In the genomic region with DNA sequence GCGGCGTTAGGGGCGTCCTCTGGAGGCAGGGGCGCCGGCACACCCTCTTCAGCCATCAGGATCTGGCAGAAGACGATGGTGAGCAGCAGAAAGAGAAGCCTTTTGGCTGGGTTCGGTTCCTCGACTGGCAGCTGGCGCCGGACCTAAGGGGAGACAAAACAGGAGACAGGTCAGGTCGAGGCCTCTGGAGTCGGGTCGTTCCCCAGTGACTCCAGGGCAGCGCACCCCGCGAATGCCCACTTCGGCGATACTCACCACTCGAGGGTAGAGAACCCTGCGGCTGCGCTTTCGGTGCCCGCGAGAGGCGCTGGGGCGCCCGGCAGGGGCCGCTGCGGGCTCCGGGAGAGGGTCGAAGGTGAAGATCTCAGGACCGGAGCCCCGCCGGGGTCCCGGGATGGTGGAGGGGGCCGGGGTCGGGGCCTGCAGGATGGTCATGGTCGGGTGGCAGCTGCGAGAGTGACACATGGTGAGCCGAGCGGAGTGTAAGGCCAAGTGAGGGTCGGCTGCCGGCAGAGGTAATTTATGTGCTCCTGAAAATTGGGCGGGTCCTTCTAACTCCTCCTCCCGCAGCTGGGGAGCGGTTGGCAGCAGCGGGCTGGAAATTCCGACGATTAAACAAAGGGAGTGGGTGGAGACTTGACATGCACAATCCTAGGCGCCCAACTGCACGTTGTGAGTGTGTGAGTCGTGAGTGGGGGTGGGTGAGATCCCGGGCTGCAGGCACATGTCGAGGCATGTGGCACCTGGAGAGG, we compare ENCODE assay signal across 8 cellular contexts. TPM values are rescaled to one million over a fixed set of nuclear protein-coding genes. Genes with fewer than 3 reads are reported as not detected.
DNase-seq lines count a peak whose midpoint lies in the region; ATAC-seq and TF ChIP-seq lines count a peak whose summit lies in the region.

A gene with protein sequence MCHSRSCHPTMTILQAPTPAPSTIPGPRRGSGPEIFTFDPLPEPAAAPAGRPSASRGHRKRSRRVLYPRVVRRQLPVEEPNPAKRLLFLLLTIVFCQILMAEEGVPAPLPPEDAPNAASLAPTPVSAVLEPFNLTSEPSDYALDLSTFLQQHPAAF (minus strand): TSS at position 494 of the 752 bp plus-strand sequence. CDS start 29 bp downstream, at position 465.

- H3K4me3 Mint-ChIP-seq in activated naive CD8-positive, alpha-beta T cell: peak within 1 kb of the TSS; percentile 98

- DNase-seq in GM12865 (ENCODE audit: low read depth) (peak; percentile 92), SK-N-DZ (ENCODE audit: low spot score) (peak; percentile 81), Right ventricle myocardium inferior (ENCODE audit: missing footprints) (peak; percentile 91), ovary (peak; percentile 81 to 86 (median 82)), thyroid gland (peak; percentile 86 to 89)

- TF ChIP-seq CTCF in GM12865 (IDR thresholded peaks at IDR 0.05; ENCODE audit: insufficient read depth, low read depth, low read length, missing control alignments): peak; percentile 70
- peak; percentile 64 to 84 (median 71) for TF ChIP-seq CTCF in ovary (IDR thresholded peaks at IDR 0.05)
- TF ChIP-seq CTCF in thyroid gland (IDR thresholded peaks at IDR 0.05): peak in 4 of 6 experiments; percentile 61 to 78 (median 69)

- peaks cover 13% of the 10 kb centered on the region for H3K4me1 ChIP-seq in ovary (ENCODE audit: insufficient read depth)
- H3K4me1 ChIP-seq in thyroid gland: peaks cover 13 to 27% of the 10 kb centered on the region in 2 donors

- peak within 1 kb of the TSS; percentile 72 to 89 for H3K27ac ChIP-seq in ovary
- peak within 1 kb of the TSS; percentile 83 to 95 (median 93) for H3K27ac ChIP-seq in thyroid gland

- ATAC-seq in Right ventricle myocardium inferior (peak; percentile 60), GM19455 (IDR thresholded peaks at IDR 0.05; ENCODE audit: unreplicated experiment) (no peak)

- no peaks in the 10 kb centered on the region for H3K27me3 Mint-ChIP-seq in activated naive CD8-positive, alpha-beta T cell

- H3K9me3 ChIP-seq in ovary (no peaks in the 10 kb centered on the region), thyroid gland (no peaks in the 10 kb centered on the region)

- H3K36me3 ChIP-seq in ovary: no peaks in the 10 kb centered on the region
- peaks cover 13 to 14% of the 10 kb centered on the region in 2 donors for H3K36me3 ChIP-seq in thyroid gland

- no peaks in the 10 kb centered on the region for H3K27me3 ChIP-seq in ovary
- H3K27me3 ChIP-seq in thyroid gland: no peaks in the 10 kb centered on the region

- TF ChIP-seq POLR2A in ovary (IDR thresholded peaks at IDR 0.05) (peak; percentile 35), thyroid gland (IDR thresholded peaks at IDR 0.05) (peak; percentile 78 to 95)

- 1 to 2% (median 1%) methylated on average over 35 to 54 of the region's 54 CpGs for WGBS in ovary, 3 donors
- WGBS in thyroid gland, 2 donors: 2 to 3% methylated on average over 15 to 44 of the region's 54 CpGs

- H3K4me1 Mint-ChIP-seq in activated naive CD8-positive, alpha-beta T cell (ENCODE audit: low read depth): peaks cover 61% of the 10 kb centered on the region

- TF ChIP-seq EP300 in Ishikawa (IDR thresholded peaks at IDR 0.05; ENCODE audit: borderline replicate concordance) (no peak; the same call in 1 of the 2 replicates), ovary (IDR thresholded peaks at IDR 0.05) (no peak)

- H3K9me3 Mint-ChIP-seq in activated naive CD8-positive, alpha-beta T cell (ENCODE audit: low read depth): no peaks in the 10 kb centered on the region

- intact Hi-C loops in Right ventricle myocardium inferior (cut with DNase I): loop anchor here (2.0 to 10.0 kb wide), 4 partner anchors 85 to 341 kb away; no protein-coding TSS in a partner anchor
- intact Hi-C loops in ovary (cut with DNase I): loop anchor here (5.0 to 10.0 kb wide), 7 partner anchors 33 to 331 kb away; a partner anchor contains a TSS
- intact Hi-C loops in thyroid gland (cut with DNase I): loop anchor here (10.0 kb wide), 3 partner anchors 81 to 341 kb away; a partner anchor contains a TSS

- H3K4me3 ChIP-seq in GM12865 (ENCODE audit: low read depth, low read length): peak within 1 kb of the TSS; percentile 75
- peak within 1 kb of the TSS; percentile 60 for H3K4me3 ChIP-seq in ovary
- H3K4me3 ChIP-seq in thyroid gland (replicated peaks in 1 of 3): peak within 1 kb of the TSS in 2 of 3 donors; percentile 40 to 72

- H3K36me3 Mint-ChIP-seq in activated naive CD8-positive, alpha-beta T cell: peaks cover 9% of the 10 kb centered on the region

- H3K27ac Mint-ChIP-seq in activated naive CD8-positive, alpha-beta T cell: peak within 1 kb of the TSS; percentile 98

- TF ChIP-seq RAD21 in Ishikawa (IDR thresholded peaks at IDR 0.05; ENCODE audit: low read depth): no peak

TF ChIP-seq in Ishikawa, 13 proteins besides CTCF, POLR2A, EP300 and RAD21:
- TF ChIP-seq CREB1 (IDR thresholded peaks at IDR 0.05; ENCODE audit: low read depth) (no peak), TCF12 (IDR thresholded peaks at IDR 0.05; ENCODE audit: low read depth) (peak; percentile 18; the same call in 1 of the 2 replicates)
- TF ChIP-seq, protein P1, sequence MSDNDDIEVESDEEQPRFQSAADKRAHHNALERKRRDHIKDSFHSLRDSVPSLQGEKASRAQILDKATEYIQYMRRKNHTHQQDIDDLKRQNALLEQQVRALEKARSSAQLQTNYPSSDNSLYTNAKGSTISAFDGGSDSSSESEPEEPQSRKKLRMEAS (IDR thresholded peaks at IDR 0.05): peak; percentile 71

RNA-seq across cellular contexts. Expression of the gene that starts here (rescaled TPM):
- 2.7 and 4.1 TPM in 2 replicates for polyA plus RNA-seq in SK-N-DZ (2014; cell fraction: cytosol; rRNA removed)
- 1.2 and 3.6 TPM in 2 replicates for polyA plus RNA-seq in SK-N-DZ (2014; cell fraction: nucleus; rRNA removed)
- total RNA-seq in Right ventricle myocardium inferior (19.2 TPM), ovary (100 to 1,000 TPM in 1 of 7 donors, 10 to 100 TPM in 5, 1 to 10 TPM in 1; 9.7 to 221 (median 20.6) TPM), thyroid gland (10 to 100 TPM in 2 of 4 donors, 1 to 10 TPM in 2; 9.3 to 19.1 (median 13.6) TPM)
- 10 to 100 TPM; 16.1 to 30.6 TPM for polyA plus RNA-seq in ovary
